Comparison of ENCODE assay signal across 8 cellular contexts in the genomic region with DNA sequence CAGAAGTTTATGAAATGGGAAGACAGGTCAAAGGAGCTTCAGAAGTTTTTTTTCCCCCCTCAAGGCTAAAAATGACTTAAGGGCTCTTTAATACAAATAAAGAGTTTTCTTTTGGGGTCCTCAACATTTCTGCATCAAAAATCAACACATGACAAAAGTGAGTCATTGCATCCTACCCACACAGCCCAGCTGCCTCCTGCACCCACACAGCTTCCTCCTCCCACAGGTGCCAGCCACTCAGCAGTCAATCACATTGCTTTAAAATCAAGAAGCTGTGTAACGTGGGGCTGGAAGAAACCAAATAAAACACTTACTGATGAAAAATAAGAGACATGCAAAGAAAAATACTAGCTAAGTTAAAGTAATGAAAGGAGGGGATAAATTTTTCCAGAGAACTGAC.
A peak's percentile ranks its signal among the peaks of the same experiment; 100 is the strongest.
DNase-seq lines count a peak whose midpoint lies in the region; ATAC-seq, FAIRE-seq and TF ChIP-seq lines count a peak whose summit lies in the region.

No MANE protein-coding gene starts in this region.

- no peaks in the 10 kb centered on the region for H3K36me3 ChIP-seq in pancreas
- H3K36me3 ChIP-seq in thyroid gland = no peaks in the 10 kb centered on the region

- H3K4me3 ChIP-seq in pancreas (no peak overlapping the region), thyroid gland (replicated peaks in 1 of 3) (no peak overlapping the region)

- peak; percentile 47 for DNase-seq in HT-29 (ENCODE audit: low spot score)
- DNase-seq in activated CD8-positive, alpha-beta memory T cell treated with anti-CD3 and anti-CD28 coated beads, Interleukin-2, amount 10 ng/mL, durations not matched to agents 7 days and 5 days = peak; percentile 64
- peak in 1 of 6 donors; percentile 23 for DNase-seq in pancreas
- DNase-seq in NCI-H2029 (lab: John Stamatoyannopoulos, UW) = no peak
- no peak for DNase-seq in omental fat pad (ENCODE audit: low spot score)
- no peak for DNase-seq in NCI-H1417 (lab: John Stamatoyannopoulos, UW)
- DNase-seq in thyroid gland = no peak

- H3K36me3 Mint-ChIP-seq in activated CD8-positive, alpha-beta memory T cell treated with anti-CD3 and anti-CD28 coated beads, Interleukin-2, amount 10 ng/mL, durations not matched to agents 7 days and 5 days = peaks cover 9% of the 10 kb centered on the region

- H3K27me3 ChIP-seq in pancreas (no peaks in the 10 kb centered on the region), thyroid gland (no peaks in the 10 kb centered on the region)

- H3K27me3 Mint-ChIP-seq in activated CD8-positive, alpha-beta memory T cell treated with anti-CD3 and anti-CD28 coated beads, Interleukin-2, amount 10 ng/mL, durations not matched to agents 7 days and 5 days = no peaks in the 10 kb centered on the region

- no peak overlapping the region for H3K27ac ChIP-seq in pancreas
- H3K27ac ChIP-seq in thyroid gland = no peak overlapping the region

- TF ChIP-seq POLR2A in thyroid gland (IDR thresholded peaks at IDR 0.05) = no peak

- no peak overlapping the region for H3K4me3 Mint-ChIP-seq in activated CD8-positive, alpha-beta memory T cell treated with anti-CD3 and anti-CD28 coated beads, Interleukin-2, amount 10 ng/mL, durations not matched to agents 7 days and 5 days

- intact Hi-C loops in pancreas (cut with DNase I) = no loop called here
- intact Hi-C loops in thyroid gland (cut with DNase I) = no loop called here

- H3K4me1 Mint-ChIP-seq in activated CD8-positive, alpha-beta memory T cell treated with anti-CD3 and anti-CD28 coated beads, Interleukin-2, amount 10 ng/mL, durations not matched to agents 7 days and 5 days = peaks cover 34% of the 10 kb centered on the region

- no peak for FAIRE-seq in pancreas (lab: Jason Lieb, UNC)

- H3K4me1 ChIP-seq in pancreas = peaks cover 0 to 33% (median 17%) of the 10 kb centered on the region in 3 donors
- peaks cover 15 to 17% of the 10 kb centered on the region in 2 donors for H3K4me1 ChIP-seq in thyroid gland

- peaks cover 2% of the 10 kb centered on the region for H3K9me3 Mint-ChIP-seq in activated CD8-positive, alpha-beta memory T cell treated with anti-CD3 and anti-CD28 coated beads, Interleukin-2, amount 10 ng/mL, durations not matched to agents 7 days and 5 days (ENCODE audit: low read depth)

- H3K27ac Mint-ChIP-seq in activated CD8-positive, alpha-beta memory T cell treated with anti-CD3 and anti-CD28 coated beads, Interleukin-2, amount 10 ng/mL, durations not matched to agents 7 days and 5 days = peak overlapping the region; percentile 58

- peak; percentile 47 for ATAC-seq in GM18511 (IDR thresholded peaks at IDR 0.05; ENCODE audit: unreplicated experiment)
- ATAC-seq in activated CD8-positive, alpha-beta memory T cell treated with anti-CD3 and anti-CD28 coated beads, Interleukin-2, amount 10 ng/mL, durations not matched to agents 7 days and 5 days = peak; percentile 86
- peak; percentile 70 to 78 (median 72) for ATAC-seq in pancreas
- no peak for ATAC-seq in omental fat pad (ENCODE audit: low FRiP score)

- CTCF ChIA-PET in activated CD8-positive, alpha-beta memory T cell treated with anti-CD3 and anti-CD28 coated beads, Interleukin-2, amount 10 ng/mL, durations not matched to agents 7 days and 5 days (lab: Charles Lee) = interaction anchor here (1.0 to 1.5 kb wide), 4 partner anchors 38 to 80 kb away, joined by 3 to 7 read pairs (median 5); partner anchors contain the start of gene MAP3K5

- TF ChIP-seq CTCF in pancreas (IDR thresholded peaks at IDR 0.05) (no peak), omental fat pad (IDR thresholded peaks at IDR 0.05) (no peak), thyroid gland (IDR thresholded peaks at IDR 0.05) (no peak)

- WGBS in pancreas, 2 donors = 13 to 18% methylated on average over 1 of the region's 1 CpG
- WGBS in thyroid gland, 2 donors = 13 to 59% methylated on average over 1 of the region's 1 CpG

- H3K9me3 ChIP-seq in pancreas = no peaks in the 10 kb centered on the region
- no peaks in the 10 kb centered on the region for H3K9me3 ChIP-seq in thyroid gland

Comparison
In these comparisons a context has a peak if more than half of its experiments do, and no peak if none do; other contexts are left out.
1. DNase-seq: peak in HT-29 (single experiment) and activated CD8-positive, alpha-beta memory T cell treated with anti-CD3 and anti-CD28 coated beads, Interleukin-2, amount 10 ng/mL, durations not matched to agents 7 days and 5 days (single experiment); none in NCI-H2029 (single experiment), omental fat pad (single experiment), NCI-H1417 (0 of 3) and thyroid gland (0 of 2).